6 cellular contexts compared by ENCODE assay signal in the genomic region with DNA sequence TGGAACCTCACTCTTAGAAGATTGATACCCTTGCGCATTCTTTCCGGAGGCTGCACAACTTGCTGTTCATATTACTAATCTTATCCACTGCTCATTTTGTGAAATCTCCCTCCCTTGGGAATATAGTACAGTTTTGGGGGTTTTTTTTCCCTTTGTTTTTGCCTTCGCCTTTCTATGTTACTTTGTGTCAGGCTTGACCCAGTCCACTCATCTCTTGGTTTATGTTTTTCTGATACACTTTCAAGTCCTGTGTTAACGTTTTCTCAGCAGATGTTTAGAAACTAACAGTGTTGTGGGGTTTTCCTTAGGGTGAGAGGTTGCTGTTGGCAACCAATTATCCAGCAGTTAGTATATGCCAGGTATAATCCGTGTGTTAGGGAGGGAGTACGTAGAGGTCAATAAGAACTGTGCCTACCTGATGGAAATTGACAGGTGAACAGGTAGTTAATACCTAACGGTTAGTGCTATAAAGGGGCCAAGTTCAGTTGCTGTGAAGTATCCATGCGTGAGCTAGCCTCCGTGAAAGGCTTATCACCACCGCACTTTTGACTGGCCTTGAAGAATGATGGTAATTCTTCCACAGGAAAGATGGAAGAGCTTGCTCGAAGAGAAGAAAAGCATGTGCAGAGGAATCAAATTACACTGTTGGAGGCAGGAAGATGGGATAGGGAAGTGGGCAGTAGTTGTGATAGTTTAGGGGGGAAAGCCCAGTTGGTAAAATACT. TPM values are rescaled to one million over a fixed set of nuclear protein-coding genes. Genes with fewer than 3 reads are reported as not detected.
DNase-seq lines count a peak whose midpoint lies in the region; ATAC-seq and TF ChIP-seq lines count a peak whose summit lies in the region.

No MANE protein-coding gene starts in this region.

- ATAC-seq in HG03432 (IDR thresholded peaks at IDR 0.05; ENCODE audit: unreplicated experiment): no peak

- no peaks in the 10 kb centered on the region for H3K9me3 Mint-ChIP-seq in T-helper 2 cell treated with Interferon-gamma antibody and Interleukin-4, amounts not matched to agents 5 μg/mL and 100 μg/mL, for 36 hours

- no peaks in the 10 kb centered on the region for H3K27me3 ChIP-seq in kidney epithelial cell (ENCODE audit: control insufficient read depth, insufficient read depth, low read length)

- peak overlapping the region; percentile 85 for H3K4me3 ChIP-seq in HFF-Myc (replicated peaks; ENCODE audit: low read depth, low read length)
- peak overlapping the region; percentile 75 for H3K4me3 ChIP-seq in kidney epithelial cell (ENCODE audit: low read depth, low read length)

- H3K27ac Mint-ChIP-seq in T-helper 2 cell treated with Interferon-gamma antibody and Interleukin-4, amounts not matched to agents 5 μg/mL and 100 μg/mL, for 36 hours: peak overlapping the region; percentile 98

- H3K4me3 Mint-ChIP-seq in T-helper 2 cell treated with Interferon-gamma antibody and Interleukin-4, amounts not matched to agents 5 μg/mL and 100 μg/mL, for 36 hours: peak overlapping the region; percentile 97

- H3K4me1 Mint-ChIP-seq in T-helper 2 cell treated with Interferon-gamma antibody and Interleukin-4, amounts not matched to agents 5 μg/mL and 100 μg/mL, for 36 hours (ENCODE audit: low read depth): peaks cover 49% of the 10 kb centered on the region

- TF ChIP-seq CTCF in HFF-Myc (IDR thresholded peaks at IDR 0.05; ENCODE audit: low read depth, low read length, missing control alignments) (no peak), kidney epithelial cell (IDR thresholded peaks at IDR 0.05; ENCODE audit: insufficient read depth, low read length, poor library complexity, severe bottlenecking) (no peak)

- H3K27me3 Mint-ChIP-seq in T-helper 2 cell treated with Interferon-gamma antibody and Interleukin-4, amounts not matched to agents 5 μg/mL and 100 μg/mL, for 36 hours (ENCODE audit: low read depth): no peaks in the 10 kb centered on the region

- H3K36me3 ChIP-seq in kidney epithelial cell (ENCODE audit: control insufficient read depth, insufficient read depth, low read length): no peaks in the 10 kb centered on the region

- H3K36me3 Mint-ChIP-seq in T-helper 2 cell treated with Interferon-gamma antibody and Interleukin-4, amounts not matched to agents 5 μg/mL and 100 μg/mL, for 36 hours (ENCODE audit: low read depth): peaks cover 33% of the 10 kb centered on the region

- DNase-seq in HFF-Myc (ENCODE audit: extremely low read depth, low read depth): no peak
- no peak for DNase-seq in T-helper 2 cell treated with Interferon-gamma antibody and Interleukin-4, amounts not matched to agents 5 μg/mL and 100 μg/mL, for 36 hours (ENCODE audit: low spot score)
- DNase-seq in kidney epithelial cell (ENCODE audit: low read depth): no peak
- no peak for DNase-seq in SHP77 (lab: John Stamatoyannopoulos, UW)
- DNase-seq in stimulated activated CD4-positive, alpha-beta T cell treated with anti-CD3 and anti-CD28 coated beads, Interleukin-4, amount 100 ng/mL, for 4 hours: no peak

RNA-seq across cellular contexts. Expression of gene NFYA, which starts 1.4 kb away (rescaled TPM):
- total RNA-seq in kidney epithelial cell: 33.3 and 36.6 TPM in 2 replicates

RNA-seq across cellular contexts. Expression of gene OARD1, which starts 2.0 kb away (rescaled TPM):
- total RNA-seq in kidney epithelial cell: 16.1 and 19.4 TPM in 2 replicates

RNA-seq across cellular contexts. Expression of gene APOBEC2, which starts 21.1 kb away (rescaled TPM):
- total RNA-seq in kidney epithelial cell: not detected in 2 replicates

RNA-seq across cellular contexts. Expression of gene TSPO2, which starts 31.9 kb away (rescaled TPM):
- not detected in 2 replicates for total RNA-seq in kidney epithelial cell

RNA-seq across cellular contexts. Expression of gene UNC5CL, which starts 35.1 kb away (rescaled TPM):
- 1.1 and 1.8 TPM in 2 replicates for total RNA-seq in kidney epithelial cell
